In the genomic region with DNA sequence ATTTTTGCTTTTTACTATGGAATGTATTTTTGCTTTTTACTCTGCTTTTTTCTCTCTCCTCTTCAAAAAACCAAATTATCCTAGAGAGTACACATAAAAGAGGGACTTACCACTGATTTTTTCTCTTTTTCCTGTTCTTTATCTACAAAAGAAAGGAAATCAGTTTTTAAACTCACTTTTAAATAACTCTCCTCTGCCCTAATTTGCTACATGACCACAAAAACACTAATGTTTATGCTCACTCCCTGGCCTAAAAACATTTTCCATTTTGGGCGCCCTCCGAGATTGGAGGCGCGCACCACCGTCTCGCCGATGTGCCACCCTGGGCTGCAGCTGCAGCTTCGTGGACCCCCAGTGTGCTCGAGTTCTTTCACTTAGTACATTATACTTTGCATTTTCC, we compare ENCODE assay signal across 7 cellular contexts. TPM values are rescaled to one million over a fixed set of nuclear protein-coding genes. Genes with fewer than 3 reads are reported as not detected.
DNase-seq lines count a peak whose midpoint lies in the region; ATAC-seq, FAIRE-seq and TF ChIP-seq lines count a peak whose summit lies in the region.

No MANE protein-coding gene starts in this region.

- FAIRE-seq in kidney (lab: Jason Lieb, UNC) (no peak), frontal cortex (lab: Jason Lieb, UNC) (no peak)

- H3K4me1 Mint-ChIP-seq in activated naive CD8-positive, alpha-beta T cell treated with anti-CD3 and anti-CD28 coated beads, Interleukin-2, amount 50 U/mL, for 24 hours = peaks cover 71% of the 10 kb centered on the region

- no peaks in the 10 kb centered on the region for H3K27me3 ChIP-seq in stomach

- no peak for TF ChIP-seq POLR2A in stomach (IDR thresholded peaks at IDR 0.05)

- H3K36me3 ChIP-seq in kidney (ENCODE audit: control insufficient read depth in 1 of 2, insufficient read depth in 2 of 2, low read length in 2 of 2) = no peaks in the 10 kb centered on the region
- peaks cover 0 to 35% (median 21%) of the 10 kb centered on the region in 4 donors for H3K36me3 ChIP-seq in stomach

- peak overlapping the region; percentile 82 for H3K27ac Mint-ChIP-seq in activated naive CD8-positive, alpha-beta T cell treated with anti-CD3 and anti-CD28 coated beads, Interleukin-2, amount 50 U/mL, for 24 hours

- H3K4me3 Mint-ChIP-seq in activated naive CD8-positive, alpha-beta T cell treated with anti-CD3 and anti-CD28 coated beads, Interleukin-2, amount 50 U/mL, for 24 hours = peak overlapping the region; percentile 72

- DNase-seq in Jurkat, Clone E6-1 (ENCODE audit: low read depth, low spot score) = no peak
- DNase-seq in activated naive CD8-positive, alpha-beta T cell treated with anti-CD3 and anti-CD28 coated beads, Interleukin-2, amount 50 U/mL, for 24 hours = no peak
- DNase-seq in kidney (no peak), stomach (no peak), frontal cortex (ENCODE audit: low spot score in 2 of 2) (no peak)
- DNase-seq in NK-92 treated with Interleukin-12 subunit alpha and Interleukin-12 subunit beta, amount 100 ng/mL, for 24 hours (lab: John Stamatoyannopoulos, UW) = no peak

- H3K9me3 ChIP-seq in kidney (ENCODE audit: control insufficient read depth in 1 of 2, low read length in 2 of 2) (no peaks in the 10 kb centered on the region), stomach (no peaks in the 10 kb centered on the region)

- TF ChIP-seq CTCF in kidney (IDR thresholded peaks at IDR 0.05; ENCODE audit: borderline replicate concordance, extremely low read depth, insufficient read depth) (no peak), stomach (IDR thresholded peaks at IDR 0.05) (no peak)

- TF ChIP-seq EP300 in stomach (IDR thresholded peaks at IDR 0.05) = no peak

- 43 to 74% (median 53%) methylated on average over 9 of the region's 9 CpGs for WGBS in stomach, 5 donors

- peaks cover 11% of the 10 kb centered on the region for H3K36me3 Mint-ChIP-seq in activated naive CD8-positive, alpha-beta T cell treated with anti-CD3 and anti-CD28 coated beads, Interleukin-2, amount 50 U/mL, for 24 hours (ENCODE audit: low read depth)

- H3K27ac ChIP-seq in kidney (ENCODE audit: low read depth in 2 of 2, low read length in 2 of 2) (peak overlapping the region; percentile 93 to 95), stomach (peak overlapping the region; percentile 83 to 99 (median 93))

- H3K9ac ChIP-seq in kidney (ENCODE audit: low read length in 2 of 2) = peak overlapping the region; percentile 94 to 98

- H3K9me3 Mint-ChIP-seq in activated naive CD8-positive, alpha-beta T cell treated with anti-CD3 and anti-CD28 coated beads, Interleukin-2, amount 50 U/mL, for 24 hours = no peaks in the 10 kb centered on the region

- H3K4me1 ChIP-seq in kidney (ENCODE audit: control insufficient read depth in 1 of 2, insufficient read depth in 1 of 2, low read depth in 1 of 2, low read length in 2 of 2) = peaks cover 16 to 23% of the 10 kb centered on the region in 2 donors
- peaks cover 30 to 63% (median 47%) of the 10 kb centered on the region in 4 donors for H3K4me1 ChIP-seq in stomach

- no peak for ATAC-seq in activated naive CD8-positive, alpha-beta T cell treated with anti-CD3 and anti-CD28 coated beads, Interleukin-2, amount 50 U/mL, for 24 hours
- no peak for ATAC-seq in GM19035 (IDR thresholded peaks at IDR 0.05; ENCODE audit: unreplicated experiment)

- H3K4me3 ChIP-seq in Jurkat, Clone E6-1 (ENCODE audit: low read length) = peak overlapping the region; percentile 79
- peak overlapping the region; percentile 83 to 88 for H3K4me3 ChIP-seq in kidney (ENCODE audit: low read length in 2 of 2)
- peak overlapping the region; percentile 61 to 84 (median 76) for H3K4me3 ChIP-seq in stomach

- H3K27me3 Mint-ChIP-seq in activated naive CD8-positive, alpha-beta T cell treated with anti-CD3 and anti-CD28 coated beads, Interleukin-2, amount 50 U/mL, for 24 hours = peaks cover 2% of the 10 kb centered on the region

- intact Hi-C loops in kidney (cut with DNase I) = no loop called here
- intact Hi-C loops in stomach (cut with DNase I; ENCODE audit: low total_unique reads) = no loop called here

RNA-seq across cellular contexts. Expression of a gene that starts 1.1 kb away (rescaled TPM):
- 16.9 TPM for polyA plus RNA-seq in Jurkat, Clone E6-1 (2012; ENCODE audit: insufficient read depth, insufficient read length)
- total RNA-seq in kidney = 44.2 TPM
- 31.0 TPM for polyA plus RNA-seq in kidney (ENCODE audit: insufficient read depth, low read depth, low replicate concordance)
- 10 to 100 TPM; 10.7 to 25.0 (median 22.0) TPM for total RNA-seq in stomach
- 10 to 100 TPM in 2 of 3 donors, 1 to 10 TPM in 1; 9.8 to 15.4 (median 14.4) TPM for polyA plus RNA-seq in stomach
- 20.0 TPM for total RNA-seq in frontal cortex

RNA-seq across cellular contexts. Expression of a gene that starts 3.5 kb away (rescaled TPM):
- 665 TPM for polyA plus RNA-seq in Jurkat, Clone E6-1 (2012; ENCODE audit: insufficient read depth, insufficient read length)
- 42.4 TPM for total RNA-seq in kidney
- polyA plus RNA-seq in kidney (ENCODE audit: insufficient read depth, low read depth, low replicate concordance) = 28.7 TPM
- 10 to 100 TPM in 3 of 5 donors, 1 to 10 TPM in 1, not detected in 1; 4.1 to 35.7 (median 18.4) TPM for total RNA-seq in stomach
- 10 to 100 TPM; 21.8 to 35.1 (median 30.5) TPM for polyA plus RNA-seq in stomach
- 33.0 TPM for total RNA-seq in frontal cortex

RNA-seq across cellular contexts. Expression of a gene that starts 17.4 kb away (rescaled TPM):
- polyA plus RNA-seq in Jurkat, Clone E6-1 (2012; ENCODE audit: insufficient read depth, insufficient read length) = 17.6 TPM
- total RNA-seq in kidney (4.6 TPM), stomach (not detected), frontal cortex (4.1 TPM)
- polyA plus RNA-seq in kidney (ENCODE audit: insufficient read depth, low read depth, low replicate concordance) (not detected), stomach (under 1 TPM in 1 of 3 donors, not detected in 2; 0.28 TPM)

RNA-seq across cellular contexts. Expression of a gene that starts 30.4 kb away (rescaled TPM):
- polyA plus RNA-seq in Jurkat, Clone E6-1 (2012; ENCODE audit: insufficient read depth, insufficient read length) = 2.6 TPM
- total RNA-seq in kidney = 0.25 TPM
- not detected for polyA plus RNA-seq in kidney (ENCODE audit: insufficient read depth, low read depth, low replicate concordance)
- not detected for total RNA-seq in stomach
- polyA plus RNA-seq in stomach = under 1 TPM in 2 of 3 donors, not detected in 1; 0.48 to 0.50 TPM
- not detected for total RNA-seq in frontal cortex

RNA-seq across cellular contexts. Expression of a gene that starts 55.6 kb away (rescaled TPM):
- 103 TPM for polyA plus RNA-seq in Jurkat, Clone E6-1 (2012; ENCODE audit: insufficient read depth, insufficient read length)
- total RNA-seq in kidney (22.9 TPM), stomach (10 to 100 TPM in 1 of 5 donors, 1 to 10 TPM in 1, under 1 TPM in 1, not detected in 2; 0.87 to 10.3 (median 6.5) TPM), frontal cortex (3.3 TPM)
- polyA plus RNA-seq in kidney (ENCODE audit: insufficient read depth, low read depth, low replicate concordance) (13.8 TPM), stomach (10 to 100 TPM in 2 of 3 donors, 1 to 10 TPM in 1; 6.7 to 12.2 (median 11.9) TPM)
